ENCODE assay signal across 1 cellular context in the genomic region with DNA sequence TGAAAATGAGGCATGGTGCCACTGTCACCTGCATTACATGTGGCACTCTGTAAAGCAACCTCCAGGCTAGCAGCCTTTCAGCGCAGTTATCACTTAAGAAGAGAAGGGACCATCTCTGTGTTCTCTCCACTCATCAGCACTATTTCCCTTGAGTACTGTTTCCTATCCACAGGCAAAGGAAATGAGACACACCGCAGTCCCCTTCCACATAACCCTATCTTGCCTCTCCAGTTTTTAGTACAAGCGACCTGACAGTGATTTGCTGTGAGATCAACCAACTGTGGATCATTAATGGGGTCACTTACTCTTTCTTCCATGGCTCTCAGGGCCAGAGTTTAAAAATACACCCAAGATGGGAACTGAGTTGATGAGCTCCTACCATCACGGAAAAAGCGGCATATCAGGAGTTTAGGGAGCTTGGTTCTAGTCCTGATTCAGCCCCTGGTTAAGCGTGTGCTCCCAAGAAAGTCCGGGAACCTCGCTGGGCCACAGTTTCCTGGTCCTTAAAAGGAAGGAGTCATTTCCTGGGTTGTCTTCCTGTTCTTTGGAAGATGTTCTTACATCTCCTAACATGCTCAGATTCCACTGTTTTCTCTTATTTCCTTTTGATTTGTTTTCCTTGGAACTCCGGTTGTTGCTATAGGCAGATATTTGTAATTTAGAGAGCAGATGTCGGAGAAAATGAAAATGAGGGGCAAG.
TF ChIP-seq lines count a peak whose summit lies in the region.

No MANE protein-coding gene starts in this region.

TF ChIP-seq in IMR-90, 13 proteins besides CTCF, POLR2A, EP300 and RAD21:
- TF ChIP-seq CEBPB (IDR thresholded peaks at IDR 0.05; ENCODE audit: low read depth, low read length): no peak
- no peak for TF ChIP-seq FOS (IDR thresholded peaks at IDR 0.05; ENCODE audit: low read depth, low read length)
- no peak for TF ChIP-seq RFX5 (IDR thresholded peaks at IDR 0.05; ENCODE audit: low read depth, low read length)
- TF ChIP-seq CHD1 (IDR thresholded peaks at IDR 0.05; ENCODE audit: low read depth, low read length): no peak
- no peak for TF ChIP-seq SMC3 (IDR thresholded peaks at IDR 0.05; ENCODE audit: low read depth, low read length)
- TF ChIP-seq MAZ (IDR thresholded peaks at IDR 0.05; ENCODE audit: borderline replicate concordance, low read depth, low read length): no peak
- TF ChIP-seq MXI1 (IDR thresholded peaks at IDR 0.05; ENCODE audit: borderline replicate concordance, low read depth, low read length): no peak
- no peak for TF ChIP-seq ELK1 (IDR thresholded peaks at IDR 0.05; ENCODE audit: borderline replicate concordance, low read depth, low read length)
- no peak for TF ChIP-seq USF2 (IDR thresholded peaks at IDR 0.05; ENCODE audit: low read depth, low read length)
